8 cellular contexts compared by ENCODE assay signal in genomic region chr5:95962475-95962773, GRCh38. TPM values are rescaled to one million over a fixed set of nuclear protein-coding genes. Genes with fewer than 3 reads are reported as not detected.
DNase-seq lines count a peak whose midpoint lies in the region; ATAC-seq and TF ChIP-seq lines count a peak whose summit lies in the region.

No MANE protein-coding gene starts in this region.

- in situ Hi-C loops in IMR-90 (cut with MboI; ENCODE audit: low sequenced_read_pairs) = no loop called here

- H3K4ac ChIP-seq in IMR-90 (ENCODE audit: low read depth, low read length) = peak overlapping the region; percentile 78

- no peaks in the 10 kb centered on the region for H3K36me3 ChIP-seq in A673 (ENCODE audit: insufficient read depth, low read length, poor library complexity, severe bottlenecking)
- peaks cover 24% of the 10 kb centered on the region for H3K36me3 ChIP-seq in IMR-90 (ENCODE audit: control insufficient read depth, insufficient read depth, low read length)
- no peaks in the 10 kb centered on the region for H3K36me3 ChIP-seq in muscle layer of colon (ENCODE audit: insufficient read depth, low read length)

- peak overlapping the region; percentile 60 for H2BK20ac ChIP-seq in IMR-90 (ENCODE audit: low read depth, low read length)

- H2BK5ac ChIP-seq in IMR-90 (ENCODE audit: low read depth, low read length, poor library complexity, severe bottlenecking) = peak overlapping the region; percentile 3

- peak overlapping the region; percentile 26 for H4K91ac ChIP-seq in IMR-90 (ENCODE audit: insufficient read depth, low read depth, low read length)

- H3K18ac ChIP-seq in IMR-90 (ENCODE audit: low read depth, low read length) = peak overlapping the region; percentile 15

- H2BK15ac ChIP-seq in IMR-90 (ENCODE audit: low read depth, low read length) = peak overlapping the region; percentile 92

- H3K27ac ChIP-seq in A673 (ENCODE audit: low read depth, low read length, poor library complexity, severe bottlenecking) (peak overlapping the region; percentile 68), IMR-90 (ENCODE audit: insufficient read depth, low read length) (peak overlapping the region; percentile 4), muscle layer of colon (ENCODE audit: low read depth, low read length) (peak overlapping the region; percentile 56)

- H2BK120ac ChIP-seq in IMR-90 (ENCODE audit: low read depth, low read length) = peak overlapping the region; percentile 56

- H4K20me1 ChIP-seq in IMR-90 (ENCODE audit: insufficient read depth, low read length) = peaks cover 41% of the 10 kb centered on the region

- DNase-seq in A673 (ENCODE audit: low spot score) (peak; percentile 6), IMR-90 (no peak), choroid plexus epithelial cell (ENCODE audit: low read depth) (no peak), SK-N-DZ (ENCODE audit: low spot score) (no peak), GM19240 (ENCODE audit: insufficient read length, low spot score) (no peak)

- POLR2A ChIA-PET in A673 (lab: Charles Lee; ENCODE audit: low non-redundant PET) (no interaction called here), IMR-90 (lab: Charles Lee; ENCODE audit: unreplicated experiment) (no interaction called here)

- ATAC-seq in IMR-90 (ENCODE audit: low read depth) (no peak), HG03571 (IDR thresholded peaks at IDR 0.05; ENCODE audit: unreplicated experiment) (no peak), GM21423 (IDR thresholded peaks at IDR 0.05; ENCODE audit: unreplicated experiment) (no peak)

- H3K4me1 ChIP-seq in A673 (ENCODE audit: insufficient read depth, low read length, poor library complexity, severe bottlenecking) (peaks cover 15% of the 10 kb centered on the region), IMR-90 (ENCODE audit: control insufficient read depth, insufficient read depth, low read length) (no peaks in the 10 kb centered on the region), muscle layer of colon (ENCODE audit: insufficient read depth, low read length) (peaks cover 26% of the 10 kb centered on the region)

- TF ChIP-seq RAD21 in IMR-90 (IDR thresholded peaks at IDR 0.05; ENCODE audit: low read length) = no peak

- peak overlapping the region; percentile 81 for H3K4me3 ChIP-seq in A673 (ENCODE audit: low read depth, low read length, poor library complexity, severe bottlenecking)
- H3K4me3 ChIP-seq in IMR-90 (ENCODE audit: insufficient read depth, low read depth, low read length) = peak overlapping the region; percentile 57; the same call in 1 of the 2 replicates
- H3K4me3 ChIP-seq in choroid plexus epithelial cell (ENCODE audit: low read depth, low read length) = peak overlapping the region; percentile 80
- peak overlapping the region; percentile 82 to 96 for H3K4me3 ChIP-seq in muscle layer of colon (ENCODE audit: low read depth in 1 of 2, low read length in 2 of 2)

- no CpG with 5 or more reads among the region's 8 CpGs for WGBS in IMR-90 (ENCODE audit: extremely low coverage in 2 of 2, insufficient read length in 1 of 2), 2 experiments

- H3K79me1 ChIP-seq in IMR-90 (ENCODE audit: low read depth in 1 of 2, low read length in 2 of 2) = peaks cover 9 to 25% of the 10 kb centered on the region in 2 experiments; a peak in 3 of 4 replicates

- no peak for TF ChIP-seq CTCF in A673 (conservative IDR thresholded peaks at IDR 0.05; ENCODE audit: low read depth, low read length)
- no peak for TF ChIP-seq CTCF in IMR-90 (conservative IDR thresholded peaks at IDR 0.05; ENCODE audit: low read depth, low read length)
- TF ChIP-seq CTCF in choroid plexus epithelial cell (conservative IDR thresholded peaks at IDR 0.05; ENCODE audit: low read depth, low read length) = no peak

- H2AFZ ChIP-seq in IMR-90 (replicated peaks; ENCODE audit: low read length, poor library complexity) = peak overlapping the region; percentile 91

- peak overlapping the region; percentile 13; the same call in 1 of the 2 replicates for H2AK5ac ChIP-seq in IMR-90 (ENCODE audit: low read depth, low read length)

- no peak overlapping the region for H3K56ac ChIP-seq in IMR-90 (ENCODE audit: extremely low read depth, insufficient read depth, low read length)

- CTCF ChIA-PET in A673 (lab: Charles Lee) = no interaction called here
- CTCF ChIA-PET in IMR-90 (lab: Yijun Ruan, JAX) = interaction anchor here (1.3 kb wide), 1 partner anchor 11 kb away, joined by 5 read pairs; no protein-coding TSS in a partner anchor

- peak overlapping the region; percentile 47 for H2AK9ac ChIP-seq in IMR-90 (replicated peaks; ENCODE audit: low read depth, low read length, poor library complexity)

- H3K27me3 ChIP-seq in A673 (replicated peaks; ENCODE audit: insufficient read depth, low read depth, low read length, poor library complexity) (no peaks in the 10 kb centered on the region), IMR-90 (ENCODE audit: control insufficient read depth, insufficient read depth, low read length) (no peaks in the 10 kb centered on the region), muscle layer of colon (ENCODE audit: control insufficient read depth in 1 of 2, insufficient read depth in 2 of 2, low read length in 2 of 2) (no peaks in the 10 kb centered on the region)

- no peak overlapping the region for H3K23ac ChIP-seq in IMR-90 (ENCODE audit: low read depth, low read length)

- no peaks in the 10 kb centered on the region; the same call in 1 of the 2 replicates for H3K9me1 ChIP-seq in IMR-90 (ENCODE audit: insufficient read depth, low read length)

- H3K9ac ChIP-seq in IMR-90 (ENCODE audit: low read depth, low read length) = no peak overlapping the region
- H3K9ac ChIP-seq in muscle layer of colon (ENCODE audit: low read length) = no peak overlapping the region

- no peaks in the 10 kb centered on the region for H3K9me3 ChIP-seq in A673 (ENCODE audit: low read depth, low read length, poor library complexity, severe bottlenecking)
- H3K9me3 ChIP-seq in IMR-90 (ENCODE audit: control insufficient read depth, insufficient read depth, low read length) = no peaks in the 10 kb centered on the region
- no peaks in the 10 kb centered on the region for H3K9me3 ChIP-seq in muscle layer of colon (ENCODE audit: low read length)

- TF ChIP-seq POLR2A in IMR-90 (IDR thresholded peaks at IDR 0.05; ENCODE audit: low read depth, low read length) = no peak

- dilution Hi-C loops in IMR-90 (cut with HindIII; ENCODE audit: low sequenced_read_pairs, unreplicated experiment) = no loop called here

- H3K14ac ChIP-seq in IMR-90 (replicated peaks; ENCODE audit: low read depth, low read length) = peak overlapping the region; percentile 56

- peak overlapping the region; percentile 33 for H3K4me2 ChIP-seq in IMR-90 (ENCODE audit: low read depth, low read length)

- H4K5ac ChIP-seq in IMR-90 (ENCODE audit: low read depth, low read length) = peak overlapping the region; percentile 19

- BruUV-seq in A673 (replicated peaks; lab: Mats Ljungman, UMichigan) (no TSS peak), IMR-90 (replicated peaks; lab: Mats Ljungman, UMichigan) (no TSS peak)

- peak overlapping the region; percentile 45 to 83; a peak in 3 of 4 replicates for H4K8ac ChIP-seq in IMR-90 (ENCODE audit: low read depth in 2 of 2, low read length in 2 of 2)

- intact Hi-C loops in A673 (cut with micrococcal nuclease; ENCODE audit: unreplicated experiment) (loop anchor here (5.0 kb wide), 2 partner anchors 100 to 120 kb away; no protein-coding TSS in a partner anchor), IMR-90 (cut with micrococcal nuclease) (loop anchor here (5.0 kb wide), 1 partner anchor 105 kb away; no protein-coding TSS in a partner anchor)

TF ChIP-seq in IMR-90, 13 proteins besides CTCF, POLR2A, EP300 and RAD21:
- TF ChIP-seq MXI1 (IDR thresholded peaks at IDR 0.05; ENCODE audit: borderline replicate concordance, low read depth, low read length) (no peak), USF2 (IDR thresholded peaks at IDR 0.05; ENCODE audit: low read depth, low read length) (no peak), NFE2L2 (IDR thresholded peaks at IDR 0.05; ENCODE audit: low read depth, low read length) (no peak), SMC3 (IDR thresholded peaks at IDR 0.05; ENCODE audit: low read depth, low read length) (no peak), CEBPB (IDR thresholded peaks at IDR 0.05; ENCODE audit: low read depth, low read length) (no peak), MAFK (IDR thresholded peaks at IDR 0.05; ENCODE audit: low read depth, low read length) (no peak), BHLHE40 (IDR thresholded peaks at IDR 0.05; ENCODE audit: low read depth, low read length) (no peak), MAZ (IDR thresholded peaks at IDR 0.05; ENCODE audit: borderline replicate concordance, low read depth, low read length) (no peak), CHD1 (IDR thresholded peaks at IDR 0.05; ENCODE audit: low read depth, low read length) (no peak), FOS (IDR thresholded peaks at IDR 0.05; ENCODE audit: low read depth, low read length) (no peak), RFX5 (IDR thresholded peaks at IDR 0.05; ENCODE audit: low read depth, low read length) (no peak)

RNA-seq across cellular contexts. Expression of gene ELL2, which starts 0.8 kb away (rescaled TPM):
- total RNA-seq in A673 (2021) (7.5 and 12.0 TPM in 2 replicates), IMR-90 (2012; rRNA removed) (92.5 and 137 TPM in 2 replicates)
- polyA plus RNA-seq in IMR-90 (2012; rRNA removed) = 52.4 and 61.4 TPM in 2 replicates
- polyA plus RNA-seq in IMR-90 (2012; cell fraction: cytosol; rRNA removed) = 16.4 and 21.9 TPM in 2 replicates
- 23.4 and 161 TPM in 2 replicates for polyA plus RNA-seq in IMR-90 (2012; cell fraction: nucleus; rRNA removed; ENCODE audit: low replicate concordance)
- polyA plus RNA-seq in SK-N-DZ (2014; cell fraction: cytosol; rRNA removed) = 0.16 TPM in 1 of 2 replicates, not detected in the other
- polyA plus RNA-seq in SK-N-DZ (2014; cell fraction: nucleus; rRNA removed) = 0.13 TPM in 1 of 2 replicates, not detected in the other

Comparison
In these comparisons a context has a peak if more than half of its experiments do, and no peak if none do; other contexts are left out.
1. H3K27ac ChIP-seq: peak in every context shown above with its lines; median percentile 68 in A673; 56 in muscle layer of colon; 4 in IMR-90.